ENCODE assay signal across 13 cellular contexts in genomic region chr20:62186887-62187866, GRCh38. TPM values are rescaled to one million over a fixed set of nuclear protein-coding genes. Genes with fewer than 3 reads are reported as not detected.
DNase-seq lines count a peak whose midpoint lies in the region; ATAC-seq and TF ChIP-seq lines count a peak whose summit lies in the region.
"Had no signal": no experiment of that assay in that cellular context is flagged by ENCODE, and none has a peak within 500 bp of the region (broad histone marks: within the 10 kb centered on the region; RNA-seq: fewer than 3 reads in every experiment).

No MANE protein-coding gene starts in this region.

- no peak overlapping the region for H3K27ac ChIP-seq in CD8-positive, alpha-beta memory T cell (ENCODE audit: low read depth, low read length)
- H3K27ac ChIP-seq in HL-60 (replicated peaks) (peak overlapping the region; percentile 93), esophagus muscularis mucosa (replicated peaks in 1 of 4) (peak overlapping the region in 1 of 4 donors; percentile 1)

- peak overlapping the region in 6 of 8 donors; percentile 18 to 74 (median 62) for H3K27ac Mint-ChIP-seq in CD8-positive, alpha-beta memory T cell
- H3K27ac Mint-ChIP-seq in dendritic cell treated with granulocyte-macrophage colony-stimulating factor and Interleukin-4, amounts not matched to agents 40 ng/mL and 50 ng/mL, for 4 days = peak overlapping the region; percentile 67
- H3K27ac Mint-ChIP-seq in naive thymus-derived CD8-positive, alpha-beta T cell = peak overlapping the region in 7 of 10 donors; percentile 4 to 85 (median 37)
- H3K27ac Mint-ChIP-seq: mesothelial cell of epicardium; stimulated activated memory B cell treated with anti-CD40 and anti-IgM and Interleukin-4, amounts not matched to agents 10 μg/mL and 1 μg/mL and 100 μg/mL, for 72 hours; T-cell had no signal

- peaks cover 0 to 1% of the 10 kb centered on the region in 2 donors for H3K27me3 Mint-ChIP-seq in CD8-positive, alpha-beta memory T cell
- H3K27me3 Mint-ChIP-seq in dendritic cell treated with granulocyte-macrophage colony-stimulating factor and Interleukin-4, amounts not matched to agents 40 ng/mL and 50 ng/mL, for 4 days = no peaks in the 10 kb centered on the region
- peaks cover 0 to 2% (median 0%) of the 10 kb centered on the region in 5 donors for H3K27me3 Mint-ChIP-seq in naive thymus-derived CD8-positive, alpha-beta T cell
- H3K27me3 Mint-ChIP-seq: stimulated activated memory B cell treated with anti-CD40 and anti-IgM and Interleukin-4, amounts not matched to agents 10 μg/mL and 1 μg/mL and 100 μg/mL, for 72 hours; T-cell had no signal

- 77% methylated on average over 13 of the region's 13 CpGs for WGBS in esophagus muscularis mucosa

- intact Hi-C loops in dendritic cell treated with granulocyte-macrophage colony-stimulating factor and Interleukin-4, amounts not matched to agents 40 ng/mL and 50 ng/mL, for 4 days (cut with micrococcal nuclease) = loop anchor here (10.0 kb wide), 1 partner anchor 1028 kb away; the partner anchor contains the start of gene YTHDF1
- intact Hi-C loops in esophagus muscularis mucosa (cut with DNase I) = no loop called here

- CTCF ChIA-PET in CD8-positive, alpha-beta memory T cell (lab: Charles Lee) = no interaction called here

- peaks cover 0 to 29% (median 5%) of the 10 kb centered on the region in 3 donors for H3K36me3 Mint-ChIP-seq in CD8-positive, alpha-beta memory T cell
- H3K36me3 Mint-ChIP-seq in dendritic cell treated with granulocyte-macrophage colony-stimulating factor and Interleukin-4, amounts not matched to agents 40 ng/mL and 50 ng/mL, for 4 days (ENCODE audit: low read depth) = peaks cover 44% of the 10 kb centered on the region
- H3K36me3 Mint-ChIP-seq in naive thymus-derived CD8-positive, alpha-beta T cell = peaks cover 0 to 22% (median 7%) of the 10 kb centered on the region in 3 donors

- TF ChIP-seq CTCF in HL-60 (IDR thresholded peaks at IDR 0.05; ENCODE audit: insufficient read depth, low read length) (no peak), esophagus muscularis mucosa (IDR thresholded peaks at IDR 0.05) (no peak)

- H3K36me3 ChIP-seq in CD8-positive, alpha-beta memory T cell (ENCODE audit: insufficient read depth, low read length) = no peaks in the 10 kb centered on the region
- H3K36me3 ChIP-seq in esophagus muscularis mucosa = peaks cover 0 to 34% (median 26%) of the 10 kb centered on the region in 4 donors

- H3K4me3 ChIP-seq in CD8-positive, alpha-beta memory T cell (ENCODE audit: low read length) = no peak overlapping the region
- H3K4me3 ChIP-seq in HL-60 (replicated peaks; ENCODE audit: insufficient read depth, low read length) (no peak overlapping the region), esophagus muscularis mucosa (no peak overlapping the region)

- H3K9me3 Mint-ChIP-seq in CD8-positive, alpha-beta memory T cell = no peaks in the 10 kb centered on the region
- H3K9me3 Mint-ChIP-seq in dendritic cell treated with granulocyte-macrophage colony-stimulating factor and Interleukin-4, amounts not matched to agents 40 ng/mL and 50 ng/mL, for 4 days = no peaks in the 10 kb centered on the region
- no peaks in the 10 kb centered on the region for H3K9me3 Mint-ChIP-seq in naive thymus-derived CD8-positive, alpha-beta T cell
- H3K9me3 Mint-ChIP-seq: mesothelial cell of epicardium; stimulated activated memory B cell treated with anti-CD40 and anti-IgM and Interleukin-4, amounts not matched to agents 10 μg/mL and 1 μg/mL and 100 μg/mL, for 72 hours; T-cell had no signal

- ATAC-seq in naive thymus-derived CD8-positive, alpha-beta T cell = no peak
- ATAC-seq in HG02763 (IDR thresholded peaks at IDR 0.05; ENCODE audit: unreplicated experiment) (no peak), HG03439 (IDR thresholded peaks at IDR 0.05; ENCODE audit: unreplicated experiment) (no peak)
- ATAC-seq: stimulated activated memory B cell treated with anti-CD40 and anti-IgM and Interleukin-4, amounts not matched to agents 10 μg/mL and 1 μg/mL and 100 μg/mL, for 72 hours; T-cell had no signal

- no peak for DNase-seq in CD8-positive, alpha-beta memory T cell
- DNase-seq in HL-60 (ENCODE audit: low read depth in 1 of 2, low spot score in 1 of 2) (no peak), midbrain (lab: John Stamatoyannopoulos, UW) (no peak), esophagus muscularis mucosa (ENCODE audit: extremely low spot score) (no peak)
- DNase-seq in naive thymus-derived CD8-positive, alpha-beta T cell = no peak
- DNase-seq: DMS53, foreskin melanocyte, T-cell had no signal

- POLR2A ChIA-PET in CD8-positive, alpha-beta memory T cell (lab: Charles Lee) = no interaction called here
- POLR2A ChIA-PET in naive thymus-derived CD8-positive, alpha-beta T cell (lab: Charles Lee) = interaction anchor here (0.7 kb wide), 1 partner anchor 361 kb away, joined by 3 read pairs; no protein-coding TSS in a partner anchor

- peak overlapping the region in 2 of 7 donors; percentile 42 to 70 for H3K4me3 Mint-ChIP-seq in CD8-positive, alpha-beta memory T cell
- H3K4me3 Mint-ChIP-seq in dendritic cell treated with granulocyte-macrophage colony-stimulating factor and Interleukin-4, amounts not matched to agents 40 ng/mL and 50 ng/mL, for 4 days = no peak overlapping the region
- peak overlapping the region in 2 of 10 donors; percentile 28 to 58 for H3K4me3 Mint-ChIP-seq in naive thymus-derived CD8-positive, alpha-beta T cell
- H3K4me3 Mint-ChIP-seq: mesothelial cell of epicardium; stimulated activated memory B cell treated with anti-CD40 and anti-IgM and Interleukin-4, amounts not matched to agents 10 μg/mL and 1 μg/mL and 100 μg/mL, for 72 hours; T-cell had no signal

- H3K9me3 ChIP-seq in CD8-positive, alpha-beta memory T cell (ENCODE audit: low read length) = no peaks in the 10 kb centered on the region
- no peaks in the 10 kb centered on the region for H3K9me3 ChIP-seq in esophagus muscularis mucosa

- H3K4me1 Mint-ChIP-seq in CD8-positive, alpha-beta memory T cell = peaks cover 29 to 46% (median 46%) of the 10 kb centered on the region in 3 donors
- peaks cover 51% of the 10 kb centered on the region for H3K4me1 Mint-ChIP-seq in dendritic cell treated with granulocyte-macrophage colony-stimulating factor and Interleukin-4, amounts not matched to agents 40 ng/mL and 50 ng/mL, for 4 days (ENCODE audit: low read depth)
- peaks cover 15 to 56% (median 41%) of the 10 kb centered on the region in 4 donors for H3K4me1 Mint-ChIP-seq in naive thymus-derived CD8-positive, alpha-beta T cell

- no peak for TF ChIP-seq POLR2A in esophagus muscularis mucosa (IDR thresholded peaks at IDR 0.05; ENCODE audit: low read depth)

- peaks cover 14% of the 10 kb centered on the region for H3K4me1 ChIP-seq in CD8-positive, alpha-beta memory T cell (ENCODE audit: insufficient read depth, low read length)
- peaks cover 17 to 38% (median 28%) of the 10 kb centered on the region in 4 donors for H3K4me1 ChIP-seq in esophagus muscularis mucosa

- no peak for TF ChIP-seq EP300 in esophagus muscularis mucosa (IDR thresholded peaks at IDR 0.05)

- H3K27me3 ChIP-seq in CD8-positive, alpha-beta memory T cell (ENCODE audit: insufficient read depth, low read length, poor library complexity, severe bottlenecking) = no peaks in the 10 kb centered on the region
- no peaks in the 10 kb centered on the region for H3K27me3 ChIP-seq in HL-60 (ENCODE audit: insufficient read depth, poor library complexity, severe bottlenecking)
- no peaks in the 10 kb centered on the region for H3K27me3 ChIP-seq in esophagus muscularis mucosa

RNA-seq across cellular contexts. Expression of gene MTG2, which starts 4.3 kb away (rescaled TPM):
- 10 to 100 TPM; 44.6 to 45.9 TPM for total RNA-seq in CD8-positive, alpha-beta memory T cell
- polyA plus RNA-seq in CD8-positive, alpha-beta memory T cell = 19.0 TPM
- 10 to 100 TPM; 44.2 to 45.1 TPM for total RNA-seq in naive thymus-derived CD8-positive, alpha-beta T cell
- 10 to 100 TPM; 21.8 to 28.5 (median 21.9) TPM for polyA plus RNA-seq in naive thymus-derived CD8-positive, alpha-beta T cell
- 10 to 100 TPM; 21.6 to 26.5 (median 26.0) TPM for total RNA-seq in esophagus muscularis mucosa

RNA-seq across cellular contexts. Expression of gene HRH3, which starts 32.9 kb away (rescaled TPM):
- not detected for total RNA-seq in CD8-positive, alpha-beta memory T cell
- not detected for polyA plus RNA-seq in CD8-positive, alpha-beta memory T cell
- total RNA-seq in naive thymus-derived CD8-positive, alpha-beta T cell = not detected
- polyA plus RNA-seq in naive thymus-derived CD8-positive, alpha-beta T cell = not detected
- not detected for total RNA-seq in esophagus muscularis mucosa
- total RNA-seq: mesothelial cell of epicardium, T-cell had no signal

RNA-seq across cellular contexts. Expression of gene SS18L1, which starts 43.6 kb away (rescaled TPM):
- 10 to 100 TPM; 16.9 to 18.5 TPM for total RNA-seq in CD8-positive, alpha-beta memory T cell
- 0.86 TPM for polyA plus RNA-seq in CD8-positive, alpha-beta memory T cell
- total RNA-seq in naive thymus-derived CD8-positive, alpha-beta T cell = 10 to 100 TPM; 23.0 to 23.6 TPM
- polyA plus RNA-seq in naive thymus-derived CD8-positive, alpha-beta T cell = under 1 TPM; 0.39 to 0.58 (median 0.50) TPM
- 10 to 100 TPM in 2 of 4 donors, 1 to 10 TPM in 2; 9.1 to 13.3 (median 10.8) TPM for total RNA-seq in esophagus muscularis mucosa

RNA-seq across cellular contexts. Expression of gene PSMA7, which starts 44.0 kb away (rescaled TPM):
- 100 to 1,000 TPM; 447 to 464 TPM for total RNA-seq in CD8-positive, alpha-beta memory T cell
- 459 TPM for polyA plus RNA-seq in CD8-positive, alpha-beta memory T cell
- total RNA-seq in naive thymus-derived CD8-positive, alpha-beta T cell = 100 to 1,000 TPM; 178 to 185 TPM
- 100 to 1,000 TPM; 362 to 473 (median 419) TPM for polyA plus RNA-seq in naive thymus-derived CD8-positive, alpha-beta T cell
- 100 to 1,000 TPM; 261 to 349 (median 304) TPM for total RNA-seq in esophagus muscularis mucosa

RNA-seq across cellular contexts. Expression of gene OSBPL2, which starts 51.1 kb away (rescaled TPM):
- 10 to 100 TPM; 24.5 to 24.7 TPM for total RNA-seq in CD8-positive, alpha-beta memory T cell
- polyA plus RNA-seq in CD8-positive, alpha-beta memory T cell = 24.6 TPM
- 10 to 100 TPM; 65.8 to 74.5 TPM for total RNA-seq in naive thymus-derived CD8-positive, alpha-beta T cell
- 10 to 100 TPM; 15.4 to 22.1 (median 15.9) TPM for polyA plus RNA-seq in naive thymus-derived CD8-positive, alpha-beta T cell
- total RNA-seq in esophagus muscularis mucosa = 10 to 100 TPM; 34.5 to 52.7 (median 44.2) TPM
